30 cellular contexts compared by ENCODE assay signal in the genomic region with DNA sequence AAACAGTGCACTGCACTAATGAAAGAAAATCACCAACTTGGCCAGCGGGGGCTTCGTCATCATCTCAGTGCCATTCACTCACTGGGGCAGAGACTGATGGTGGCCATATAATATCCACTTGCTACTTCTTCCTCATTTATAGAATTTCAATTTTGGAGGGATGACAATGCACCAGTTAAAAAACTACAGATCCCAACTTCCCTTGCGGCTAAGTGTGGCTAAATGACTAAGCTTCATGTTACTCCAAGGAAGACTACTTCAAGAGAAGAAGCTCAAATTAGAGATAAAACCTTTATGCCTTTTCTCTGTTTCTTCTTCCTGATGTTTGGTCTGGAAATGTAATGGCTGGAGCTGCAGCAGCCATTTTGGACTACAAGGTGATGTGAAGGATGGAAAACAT. TPM values are rescaled to one million over a fixed set of nuclear protein-coding genes. Genes with fewer than 3 reads are reported as not detected.
"Had no signal": no experiment of that assay in that cellular context is flagged by ENCODE, and none has a peak within 500 bp of the region (broad histone marks: within the 10 kb centered on the region; RNA-seq: fewer than 3 reads in every experiment).

No MANE protein-coding gene starts in this region.

- ATAC-seq: activated CD4-positive, alpha-beta T cell treated with anti-CD3 and anti-CD28 coated beads for 36 hours; activated CD8-positive, alpha-beta memory T cell treated with anti-CD3 and anti-CD28 coated beads, Interleukin-2, amount 10 ng/mL, durations not matched to agents 7 days and 5 days; activated CD8-positive, alpha-beta T cell treated with anti-CD3 and anti-CD28 coated beads, Interleukin-2, amount 10 ng/mL, durations not matched to agents 7 days and 5 days; effector memory CD8-positive, alpha-beta T cell; gastroesophageal sphincter; left cardiac atrium; left ventricle myocardium superior; pancreas; stimulated activated effector memory CD8-positive, alpha-beta T cell treated with anti-CD3 and anti-CD28 coated beads, Interleukin-12 subunit alpha, Interleukin-12 subunit beta, amount 100 ng/mL, for 72 hours had no signal

- H3K4me1 ChIP-seq: ascending aorta, gastroesophageal sphincter, pancreas, prostate gland, upper lobe of left lung, vagina had no signal

- H3K27ac Mint-ChIP-seq: activated CD4-positive, alpha-beta T cell treated with anti-CD3 and anti-CD28 coated beads for 36 hours; activated CD8-positive, alpha-beta memory T cell treated with anti-CD3 and anti-CD28 coated beads, Interleukin-2, amount 10 ng/mL, durations not matched to agents 7 days and 5 days; activated CD8-positive, alpha-beta T cell treated with anti-CD3 and anti-CD28 coated beads, Interleukin-2, amount 10 ng/mL, durations not matched to agents 7 days and 5 days; activated naive CD8-positive, alpha-beta T cell treated with anti-CD3 and anti-CD28 coated beads, Interleukin-2, amount 10 ng/mL, durations not matched to agents 7 days and 5 days; stimulated activated effector memory CD8-positive, alpha-beta T cell treated with anti-CD3 and anti-CD28 coated beads, Interleukin-12 subunit alpha, Interleukin-12 subunit beta, amount 100 ng/mL, for 72 hours; stimulated activated naive CD8-positive, alpha-beta T cell treated with anti-CD3 and anti-CD28 coated beads, Interleukin-15, Interleukin-2, amounts not matched to agents 100 ng/mL and 50 ng/mL, for 24 hours; T-helper 1 cell treated with Interleukin-12 subunit alpha and Interleukin-12 subunit beta and Interleukin-4 antibody, amounts not matched to agents 30 μg/mL and 1 μg/mL, for 36 hours had no signal

- FAIRE-seq: endothelial cell of umbilical vein, keratinocyte, pancreas, small intestine had no signal

- H3K27me3 Mint-ChIP-seq: activated CD4-positive, alpha-beta T cell treated with anti-CD3 and anti-CD28 coated beads for 36 hours; activated CD8-positive, alpha-beta memory T cell treated with anti-CD3 and anti-CD28 coated beads, Interleukin-2, amount 10 ng/mL, durations not matched to agents 7 days and 5 days; activated naive CD8-positive, alpha-beta T cell treated with anti-CD3 and anti-CD28 coated beads, Interleukin-2, amount 10 ng/mL, durations not matched to agents 7 days and 5 days; effector memory CD8-positive, alpha-beta T cell; stimulated activated naive CD8-positive, alpha-beta T cell treated with anti-CD3 and anti-CD28 coated beads, Interleukin-15, Interleukin-2, amounts not matched to agents 100 ng/mL and 50 ng/mL, for 24 hours had no signal

- DNase-seq: activated CD4-positive, alpha-beta T cell treated with anti-CD3 and anti-CD28 coated beads for 36 hours; activated CD4-positive, CD25-positive, alpha-beta regulatory T cell; activated CD8-positive, alpha-beta memory T cell treated with anti-CD3 and anti-CD28 coated beads, Interleukin-2, amount 10 ng/mL, durations not matched to agents 7 days and 5 days; activated CD8-positive, alpha-beta T cell treated with anti-CD3 and anti-CD28 coated beads, Interleukin-2, amount 10 ng/mL, durations not matched to agents 7 days and 5 days; activated effector memory CD4-positive, alpha-beta T cell treated with Interleukin-2 at 50 U/mL for 16 hours; activated naive CD4-positive, alpha-beta T cell treated with Interleukin-2 at 50 U/mL for 16 hours; activated naive CD8-positive, alpha-beta T cell treated with anti-CD3 and anti-CD28 coated beads, Interleukin-2, amount 10 ng/mL, durations not matched to agents 7 days and 5 days; brain microvascular endothelial cell; dorsolateral prefrontal cortex; effector memory CD8-positive, alpha-beta T cell; hippocampal formation; left cardiac atrium; left ventricle myocardium superior; nucleus accumbens; pancreas; sigmoid colon; small intestine; stimulated activated CD4-positive, alpha-beta T cell treated with anti-CD3 and anti-CD28 coated beads, Interleukin-4, amount 100 ng/mL, for 24 hours; upper lobe of left lung had no signal

- H3K9me3 Mint-ChIP-seq: activated naive CD8-positive, alpha-beta T cell treated with anti-CD3 and anti-CD28 coated beads, Interleukin-2, amount 10 ng/mL, durations not matched to agents 7 days and 5 days; effector memory CD8-positive, alpha-beta T cell; neural crest cell; stimulated activated naive CD8-positive, alpha-beta T cell treated with anti-CD3 and anti-CD28 coated beads, Interleukin-15, Interleukin-2, amounts not matched to agents 100 ng/mL and 50 ng/mL, for 24 hours; T-helper 1 cell treated with Interleukin-12 subunit alpha and Interleukin-12 subunit beta and Interleukin-4 antibody, amounts not matched to agents 30 μg/mL and 1 μg/mL, for 36 hours had no signal

- H3K27ac ChIP-seq: ascending aorta, brain microvascular endothelial cell, coronary artery, dorsolateral prefrontal cortex, gastroesophageal sphincter, pancreas, prostate gland, sigmoid colon, upper lobe of left lung, vagina had no signal

- H3K27me3 ChIP-seq: ascending aorta, brain microvascular endothelial cell, dorsolateral prefrontal cortex, gastroesophageal sphincter, pancreas, sigmoid colon, upper lobe of left lung, vagina had no signal

- H3K4me1 Mint-ChIP-seq: activated CD8-positive, alpha-beta memory T cell treated with anti-CD3 and anti-CD28 coated beads, Interleukin-2, amount 10 ng/mL, durations not matched to agents 7 days and 5 days; neural crest cell had no signal

- H3K4me3 ChIP-seq: ascending aorta, coronary artery, dorsolateral prefrontal cortex, gastroesophageal sphincter, pancreas, prostate gland, sigmoid colon, upper lobe of left lung, vagina had no signal

- H3K9me3 ChIP-seq: ascending aorta, gastroesophageal sphincter, pancreas, prostate gland, sigmoid colon, upper lobe of left lung, vagina had no signal

- H3K4me3 Mint-ChIP-seq: activated CD4-positive, alpha-beta T cell treated with anti-CD3 and anti-CD28 coated beads for 36 hours; activated CD8-positive, alpha-beta memory T cell treated with anti-CD3 and anti-CD28 coated beads, Interleukin-2, amount 10 ng/mL, durations not matched to agents 7 days and 5 days; activated CD8-positive, alpha-beta T cell treated with anti-CD3 and anti-CD28 coated beads, Interleukin-2, amount 10 ng/mL, durations not matched to agents 7 days and 5 days; activated naive CD8-positive, alpha-beta T cell treated with anti-CD3 and anti-CD28 coated beads, Interleukin-2, amount 10 ng/mL, durations not matched to agents 7 days and 5 days; effector memory CD8-positive, alpha-beta T cell; neural crest cell; stimulated activated effector memory CD8-positive, alpha-beta T cell treated with anti-CD3 and anti-CD28 coated beads, Interleukin-12 subunit alpha, Interleukin-12 subunit beta, amount 100 ng/mL, for 72 hours; stimulated activated naive CD8-positive, alpha-beta T cell treated with anti-CD3 and anti-CD28 coated beads, Interleukin-15, Interleukin-2, amounts not matched to agents 100 ng/mL and 50 ng/mL, for 24 hours; T-helper 1 cell treated with Interleukin-12 subunit alpha and Interleukin-12 subunit beta and Interleukin-4 antibody, amounts not matched to agents 30 μg/mL and 1 μg/mL, for 36 hours had no signal

RNA-seq across cellular contexts. Expression of gene OXSM, which starts 45.4 kb away (rescaled TPM):
- total RNA-seq: ascending aorta had no signal
